ENCODE assay signal across 28 cellular contexts in the genomic region with DNA sequence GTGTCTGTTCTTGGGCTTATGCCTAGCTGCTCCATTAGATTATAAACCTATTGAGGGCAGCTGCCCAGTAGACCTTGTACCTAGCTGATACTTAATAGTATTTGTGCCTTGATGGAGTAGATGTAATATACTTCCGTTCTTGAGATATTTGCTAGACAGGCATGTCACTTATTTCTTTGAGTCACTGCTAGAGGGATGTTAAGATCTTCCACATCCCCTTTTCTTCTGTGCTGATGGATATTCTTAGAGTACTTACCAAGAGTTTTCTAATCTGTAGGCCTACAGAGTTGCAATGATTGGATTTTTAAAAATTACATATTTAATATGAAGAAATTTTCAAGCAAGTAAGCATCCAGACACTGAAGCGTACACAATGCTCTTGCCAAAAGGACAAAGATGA.
DNase-seq lines count a peak whose midpoint lies in the region; ATAC-seq lines count a peak whose summit lies in the region.
"Had no signal": no experiment of that assay in that cellular context is flagged by ENCODE, and none has a peak within 500 bp of the region (broad histone marks: within the 10 kb centered on the region; RNA-seq: fewer than 3 reads in every experiment).

No MANE protein-coding gene starts in this region.

- H3K4me1 Mint-ChIP-seq in naive thymus-derived CD4-positive, alpha-beta T cell: no peaks in the 10 kb centered on the region
- H3K4me1 Mint-ChIP-seq: B cell; CD14-positive monocyte; CD4-positive, CD25-positive, alpha-beta regulatory T cell; CD8-positive, alpha-beta memory T cell had no signal

- H3K27ac Mint-ChIP-seq in naive thymus-derived CD4-positive, alpha-beta T cell: no peak overlapping the region
- H3K27ac Mint-ChIP-seq: B cell; CD14-positive monocyte; CD4-positive, alpha-beta memory T cell; CD4-positive, alpha-beta T cell; CD4-positive, CD25-positive, alpha-beta regulatory T cell; CD8-positive, alpha-beta memory T cell; CD8-positive, alpha-beta T cell had no signal

- POLR2A ChIA-PET in naive thymus-derived CD4-positive, alpha-beta T cell (lab: Charles Lee): no interaction called here

- H3K36me3 ChIP-seq in naive thymus-derived CD4-positive, alpha-beta T cell (ENCODE audit: control insufficient read depth in 2 of 3, insufficient read depth in 3 of 3, low read length in 3 of 3): no peaks in the 10 kb centered on the region
- H3K36me3 ChIP-seq: BE2C; BLaER1; BLaER1 treated with 17β-estradiol and CSF1 and Interleukin-3, amounts not matched to agents 10 nM and 100 nM had no signal

- peak; percentile 45 for ATAC-seq in naive thymus-derived CD4-positive, alpha-beta T cell
- ATAC-seq: A549; CD8-positive, alpha-beta T cell had no signal

- H3K4me1 ChIP-seq in naive thymus-derived CD4-positive, alpha-beta T cell (ENCODE audit: control insufficient read depth in 2 of 2, insufficient read depth in 2 of 2, low read length in 2 of 2): no peaks in the 10 kb centered on the region
- H3K4me1 ChIP-seq: A549, BE2C, Caco-2 had no signal

- H3K9me3 Mint-ChIP-seq in naive thymus-derived CD4-positive, alpha-beta T cell: peaks cover 0 to 5% (median 0%) of the 10 kb centered on the region in 11 donors
- H3K9me3 Mint-ChIP-seq: CD4-positive, alpha-beta memory T cell; CD4-positive, alpha-beta T cell; CD8-positive, alpha-beta T cell had no signal

- H3K27ac ChIP-seq in naive thymus-derived CD4-positive, alpha-beta T cell (ENCODE audit: low read depth, low read length): no peak overlapping the region
- H3K27ac ChIP-seq: 22Rv1, A549, BLaER1, C4-2B had no signal

- no peaks in the 10 kb centered on the region for H3K27me3 Mint-ChIP-seq in naive thymus-derived CD4-positive, alpha-beta T cell
- H3K27me3 Mint-ChIP-seq: B cell; CD4-positive, alpha-beta T cell; CD4-positive, CD25-positive, alpha-beta regulatory T cell had no signal

- no peaks in the 10 kb centered on the region for H3K9me3 ChIP-seq in naive thymus-derived CD4-positive, alpha-beta T cell (ENCODE audit: control insufficient read depth in 2 of 3, low read length in 3 of 3)
- H3K9me3 ChIP-seq: A549, BE2C, BLaER1, Caco-2 had no signal

- CTCF ChIA-PET in naive thymus-derived CD4-positive, alpha-beta T cell (lab: Charles Lee): no interaction called here

- H3K4me3 ChIP-seq in naive thymus-derived CD4-positive, alpha-beta T cell (ENCODE audit: low read length): no peak overlapping the region
- H3K4me3 ChIP-seq: A549; BLaER1; BLaER1 treated with 17β-estradiol and CSF1 and Interleukin-3, amounts not matched to agents 10 nM and 100 nM had no signal

- H3K36me3 Mint-ChIP-seq in naive thymus-derived CD4-positive, alpha-beta T cell: no peaks in the 10 kb centered on the region
- H3K36me3 Mint-ChIP-seq: CD14-positive monocyte; CD4-positive, alpha-beta memory T cell; CD4-positive, CD25-positive, alpha-beta regulatory T cell; CD8-positive, alpha-beta memory T cell; CD8-positive, alpha-beta T cell had no signal

- intact Hi-C loops in naive thymus-derived CD4-positive, alpha-beta T cell (cut with micrococcal nuclease): no loop called here

- DNase-seq in naive thymus-derived CD4-positive, alpha-beta T cell: no peak
- DNase-seq in NCI-H146 treated with DMSO at 0.1 percent for 48 hours (lab: John Stamatoyannopoulos, UW; ENCODE audit: unreplicated experiment): no peak
- DNase-seq: 8988T; ACHN; BE2C; C1 segment of cervical spinal cord; Caco-2; Calu3; CD4-positive, alpha-beta memory T cell; CD4-positive, alpha-beta T cell; CD4-positive, CD25-positive, alpha-beta regulatory T cell; CD8-positive, alpha-beta memory T cell; CD8-positive, alpha-beta T cell; COR-L47; DMS 273 treated with DMSO at 0.1 percent for 48 hours; DMS153; DMS53; DMS79; DMS79 treated with DMSO at 0.1 percent for 48 hours; DND-41; EL had no signal

- H3K27me3 ChIP-seq in naive thymus-derived CD4-positive, alpha-beta T cell (ENCODE audit: control insufficient read depth in 2 of 2, insufficient read depth in 2 of 2, low read length in 2 of 2): no peaks in the 10 kb centered on the region
- H3K27me3 ChIP-seq: BE2C; BLaER1; BLaER1 treated with 17β-estradiol and CSF1 and Interleukin-3, amounts not matched to agents 10 nM and 100 nM had no signal

- no peak overlapping the region for H3K4me3 Mint-ChIP-seq in naive thymus-derived CD4-positive, alpha-beta T cell
- H3K4me3 Mint-ChIP-seq: B cell; CD14-positive monocyte; CD4-positive, alpha-beta memory T cell; CD4-positive, alpha-beta T cell; CD4-positive, CD25-positive, alpha-beta regulatory T cell; CD8-positive, alpha-beta memory T cell; CD8-positive, alpha-beta T cell had no signal
